In genomic region chr3:160450846-160451245, GRCh38 we compare ENCODE assay signal across 1 cellular context.
TF ChIP-seq lines count a peak whose summit lies in the region.

No MANE protein-coding gene starts in this region.

TF ChIP-seq in GM12878, 131 proteins besides CTCF, POLR2A, EP300 and RAD21:
- TF ChIP-seq SUZ12 (IDR thresholded peaks at IDR 0.05; ENCODE audit: unreplicated experiment) (no peak), FOXK2 (IDR thresholded peaks at IDR 0.05) (no peak), GATAD2B (conservative IDR thresholded peaks at IDR 0.05; ENCODE audit: low read depth) (no peak), IRF3 (IDR thresholded peaks at IDR 0.05) (no peak), FOS (IDR thresholded peaks at IDR 0.05; ENCODE audit: borderline replicate concordance, extremely low read depth, insufficient read length) (no peak), ZNF384 (IDR thresholded peaks at IDR 0.05; ENCODE audit: borderline replicate concordance, low read depth, low read length) (no peak), ZBTB4 (CRISPR knock-in tag; IDR thresholded peaks at IDR 0.05) (no peak), KLF5 (IDR thresholded peaks at IDR 0.05; ENCODE audit: partially characterized antibody) (no peak), ZNF274 (IDR thresholded peaks at IDR 0.05; ENCODE audit: insufficient read depth, insufficient read length) (no peak), HDGF (IDR thresholded peaks at IDR 0.05) (no peak), E2F8 (IDR thresholded peaks at IDR 0.05; ENCODE audit: low read depth, partially characterized antibody) (no peak), ZBTB40 (IDR thresholded peaks at IDR 0.05; ENCODE audit: borderline replicate concordance) (no peak), USF1 (IDR thresholded peaks at IDR 0.05; ENCODE audit: borderline replicate concordance, extremely low read length, insufficient read depth, low read depth, low read length) (no peak), SMC3 (IDR thresholded peaks at IDR 0.05; ENCODE audit: borderline replicate concordance, low read length) (no peak)
TF ChIP-seq in GM12878: peak in this region for 0.
